In genomic region chr4:3388461-3389185, GRCh38 we compare ENCODE assay signal across 8 cellular contexts. TPM values are rescaled to one million over a fixed set of nuclear protein-coding genes. Genes with fewer than 3 reads are reported as not detected.
A peak's percentile ranks its signal among the peaks of the same experiment; 100 is the strongest.
DNase-seq lines count a peak whose midpoint lies in the region; ATAC-seq and TF ChIP-seq lines count a peak whose summit lies in the region.

No MANE protein-coding gene starts in this region.

- no peaks in the 10 kb centered on the region for H3K9me3 ChIP-seq in testis

- H3K36me3 ChIP-seq in testis (ENCODE audit: low read depth, missing control alignments) = no peaks in the 10 kb centered on the region

- H3K27me3 ChIP-seq in testis = no peaks in the 10 kb centered on the region

- peak; percentile 56 for ATAC-seq in GM19372 (IDR thresholded peaks at IDR 0.05; ENCODE audit: low read depth, unreplicated experiment)
- peak; percentile 75 for ATAC-seq in HG03571 (IDR thresholded peaks at IDR 0.05; ENCODE audit: unreplicated experiment)

- no peak for TF ChIP-seq POLR2A in testis (IDR thresholded peaks at IDR 0.05)

- peak overlapping the region; percentile 55 to 74 for H3K27ac ChIP-seq in testis

- peaks cover 4% of the 10 kb centered on the region for H3K4me1 ChIP-seq in testis

- H3K4me3 ChIP-seq in testis = no peak overlapping the region

- intact Hi-C loops in testis (cut with DNase I; ENCODE audit: low total_unique reads) = no loop called here

- TF ChIP-seq CTCF in testis (IDR thresholded peaks at IDR 0.05) = no peak

- DNase-seq in AG08395 (ENCODE audit: low spot score) (peak; percentile 78), amniotic epithelial cell (ENCODE audit: low read depth) (peak; percentile 47), kidney glomerular epithelial cell (lab: John Stamatoyannopoulos, UW) (peak; percentile 97), testis (no peak), NK-92 (lab: John Stamatoyannopoulos, UW; ENCODE audit: unreplicated experiment) (no peak), NCI-H146 treated with DMSO at 0.1 percent for 48 hours (lab: John Stamatoyannopoulos, UW; ENCODE audit: unreplicated experiment) (no peak)

- 44 to 55% methylated on average over 14 to 16 of the region's 17 CpGs for WGBS in testis, 2 donors

RNA-seq across cellular contexts. Expression of gene HGFAC, which starts 53.1 kb away (rescaled TPM):
- 10 to 100 TPM; 16.8 to 72.3 TPM for total RNA-seq in testis
- 15.5 TPM for polyA plus RNA-seq in testis (ENCODE audit: insufficient read depth, low read depth, low replicate concordance)

Comparison
In these comparisons a context has a peak if more than half of its experiments do, and no peak if none do; other contexts are left out.
1. DNase-seq: peak in AG08395 (single experiment), amniotic epithelial cell (single experiment) and kidney glomerular epithelial cell (single experiment); none in testis (single experiment), NK-92 (single experiment) and NCI-H146 treated with DMSO at 0.1 percent for 48 hours (single experiment).